ENCODE assay signal across 1 cellular context in the genomic region with DNA sequence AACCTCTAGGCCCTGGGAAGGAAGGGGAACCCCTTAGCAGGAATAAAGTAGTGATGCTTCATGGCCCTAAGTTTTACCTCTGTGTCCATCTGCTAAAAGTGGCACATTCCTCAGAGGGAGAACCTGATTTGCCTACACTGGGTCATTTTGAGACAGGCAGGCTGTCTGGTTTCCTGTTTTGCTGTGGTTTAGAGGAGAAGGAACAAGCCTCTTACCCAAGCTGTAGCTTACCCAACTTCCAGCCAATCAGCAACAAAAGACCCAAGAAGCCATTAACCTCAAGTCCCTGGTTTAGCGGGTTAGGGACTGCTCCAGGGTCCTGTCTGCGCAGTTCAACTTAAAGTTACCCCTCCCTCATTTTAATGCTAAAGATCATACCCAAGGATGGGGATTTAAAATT.
TF ChIP-seq lines count a peak whose summit lies in the region.

No MANE protein-coding gene starts in this region.

TF ChIP-seq in SK-N-SH, 30 proteins besides CTCF, POLR2A, EP300 and RAD21 (continued from another document):
- TF ChIP-seq, protein P1, sequence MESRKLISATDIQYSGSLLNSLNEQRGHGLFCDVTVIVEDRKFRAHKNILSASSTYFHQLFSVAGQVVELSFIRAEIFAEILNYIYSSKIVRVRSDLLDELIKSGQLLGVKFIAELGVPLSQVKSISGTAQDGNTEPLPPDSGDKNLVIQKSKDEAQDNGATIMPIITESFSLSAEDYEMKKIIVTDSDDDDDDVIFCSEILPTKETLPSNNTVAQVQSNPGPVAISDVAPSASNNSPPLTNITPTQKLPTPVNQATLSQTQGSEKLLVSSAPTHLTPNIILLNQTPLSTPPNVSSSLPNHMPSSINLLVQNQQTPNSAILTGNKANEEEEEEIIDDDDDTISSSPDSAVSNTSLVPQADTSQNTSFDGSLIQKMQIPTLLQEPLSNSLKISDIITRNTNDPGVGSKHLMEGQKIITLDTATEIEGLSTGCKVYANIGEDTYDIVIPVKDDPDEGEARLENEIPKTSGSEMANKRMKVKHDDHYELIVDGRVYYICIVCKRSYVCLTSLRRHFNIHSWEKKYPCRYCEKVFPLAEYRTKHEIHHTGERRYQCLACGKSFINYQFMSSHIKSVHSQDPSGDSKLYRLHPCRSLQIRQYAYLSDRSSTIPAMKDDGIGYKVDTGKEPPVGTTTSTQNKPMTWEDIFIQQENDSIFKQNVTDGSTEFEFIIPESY (IDR thresholded peaks at IDR 0.05; ENCODE audit: borderline replicate concordance, low read depth): no peak
- TF ChIP-seq NFIC (IDR thresholded peaks at IDR 0.05; ENCODE audit: borderline replicate concordance): no peak
- TF ChIP-seq, protein P2, sequence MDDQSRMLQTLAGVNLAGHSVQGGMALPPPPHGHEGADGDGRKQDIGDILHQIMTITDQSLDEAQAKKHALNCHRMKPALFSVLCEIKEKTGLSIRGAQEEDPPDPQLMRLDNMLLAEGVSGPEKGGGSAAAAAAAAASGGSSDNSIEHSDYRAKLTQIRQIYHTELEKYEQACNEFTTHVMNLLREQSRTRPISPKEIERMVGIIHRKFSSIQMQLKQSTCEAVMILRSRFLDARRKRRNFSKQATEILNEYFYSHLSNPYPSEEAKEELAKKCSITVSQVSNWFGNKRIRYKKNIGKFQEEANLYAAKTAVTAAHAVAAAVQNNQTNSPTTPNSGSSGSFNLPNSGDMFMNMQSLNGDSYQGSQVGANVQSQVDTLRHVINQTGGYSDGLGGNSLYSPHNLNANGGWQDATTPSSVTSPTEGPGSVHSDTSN (IDR thresholded peaks at IDR 0.05): no peak
- TF ChIP-seq POLR2AphosphoS5 (IDR thresholded peaks at IDR 0.05; ENCODE audit: low read depth, low read length): no peak
- TF ChIP-seq EZH2phosphoT487 (IDR thresholded peaks at IDR 0.05; ENCODE audit: borderline replicate concordance, low read depth): no peak
- TF ChIP-seq MXI1 (IDR thresholded peaks at IDR 0.05; ENCODE audit: low read depth, low read length): no peak
- TF ChIP-seq, protein P3, sequence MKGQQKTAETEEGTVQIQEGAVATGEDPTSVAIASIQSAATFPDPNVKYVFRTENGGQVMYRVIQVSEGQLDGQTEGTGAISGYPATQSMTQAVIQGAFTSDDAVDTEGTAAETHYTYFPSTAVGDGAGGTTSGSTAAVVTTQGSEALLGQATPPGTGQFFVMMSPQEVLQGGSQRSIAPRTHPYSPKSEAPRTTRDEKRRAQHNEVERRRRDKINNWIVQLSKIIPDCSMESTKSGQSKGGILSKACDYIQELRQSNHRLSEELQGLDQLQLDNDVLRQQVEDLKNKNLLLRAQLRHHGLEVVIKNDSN (IDR thresholded peaks at IDR 0.05; ENCODE audit: borderline replicate concordance, low read depth): no peak
- no peak for TF ChIP-seq FOXJ3 (CRISPR knock-in tag; IDR thresholded peaks at IDR 0.05)
